Comparison of ENCODE assay signal across 9 cellular contexts in the genomic region with DNA sequence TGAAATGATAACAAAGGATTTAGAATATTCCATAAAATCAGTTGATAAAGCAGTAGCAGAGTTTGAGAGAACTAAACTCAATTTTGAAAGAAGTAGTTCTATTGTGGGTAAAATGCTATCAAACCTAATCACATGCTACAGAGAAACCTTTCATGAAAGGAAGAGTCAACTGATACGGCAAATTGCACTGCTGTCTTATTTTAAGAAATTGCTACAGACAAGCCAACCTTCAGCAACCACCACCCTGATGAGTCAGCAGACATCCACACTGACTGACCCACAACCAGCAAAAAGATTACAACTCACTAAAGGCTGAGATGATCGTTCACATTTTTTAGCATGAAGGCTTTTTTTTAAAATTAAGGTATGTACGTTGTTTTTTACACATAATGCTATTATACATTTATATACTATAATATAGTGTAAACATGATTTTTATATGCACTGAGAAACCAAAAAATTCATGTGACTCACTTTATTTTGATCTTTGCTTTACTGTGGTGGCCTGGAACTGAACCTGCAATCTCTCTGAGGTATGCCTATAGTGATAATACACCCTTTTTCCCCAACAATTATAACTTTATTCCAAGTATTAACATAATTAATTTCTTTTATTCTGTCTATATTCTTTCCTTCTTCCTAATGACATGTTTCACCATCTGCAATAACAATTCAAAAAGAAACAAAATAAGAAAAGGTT.
A peak's percentile ranks its signal among the peaks of the same experiment; 100 is the strongest.
DNase-seq lines count a peak whose midpoint lies in the region; ATAC-seq and TF ChIP-seq lines count a peak whose summit lies in the region.
"Had no signal": no experiment of that assay in that cellular context is flagged by ENCODE, and none has a peak within 500 bp of the region (broad histone marks: within the 10 kb centered on the region; RNA-seq: fewer than 3 reads in every experiment).

No MANE protein-coding gene starts in this region.

- WGBS in GM23248 (ENCODE audit: low coverage in 1 of 2, low lambda C conversion rate in 2 of 2, missing lambda C conversion rate in 2 of 2), 2 experiments, result 1 to 3% methylated on average over 3 of the region's 3 CpGs

- 0 out of 2 replicates have a peak overlapping the region, but pooled peaks have one; percentile 7 for H3K9ac ChIP-seq in GM23248

- H3K27me3 ChIP-seq in GM23248 (replicated peaks; ENCODE audit: insufficient read depth) (no peaks in the 10 kb centered on the region), RWPE2 (ENCODE audit: insufficient read depth, poor library complexity, severe bottlenecking) (no peaks in the 10 kb centered on the region)
- H3K27me3 ChIP-seq: upper lobe of left lung had no signal

- H3K9me3 ChIP-seq in GM23248 (ENCODE audit: low read depth) (no peaks in the 10 kb centered on the region), RWPE2 (ENCODE audit: severe bottlenecking) (no peaks in the 10 kb centered on the region)
- H3K9me3 ChIP-seq: upper lobe of left lung had no signal

- peaks cover 40% of the 10 kb centered on the region for H3K4me1 ChIP-seq in GM23248 (ENCODE audit: insufficient read depth)
- H3K4me1 ChIP-seq in RWPE2 (ENCODE audit: insufficient read depth, poor library complexity, severe bottlenecking), result peaks cover 8% of the 10 kb centered on the region

- H3K4me3 ChIP-seq in GM23248 (peak overlapping the region; percentile 12; the same call in 1 of the 2 replicates), RWPE2 (ENCODE audit: severe bottlenecking) (no peak overlapping the region), fibroblast of the aortic adventitia (ENCODE audit: low read depth, low read length) (no peak overlapping the region)
- H3K4me3 ChIP-seq: upper lobe of left lung had no signal

- H2AFZ ChIP-seq in GM23248, result no peak overlapping the region

- DNase-seq in AG08395 (ENCODE audit: low spot score), result peak; percentile 50
- peak; percentile 83 for DNase-seq in GM23248
- no peak for DNase-seq in RWPE2 (ENCODE audit: low spot score)
- peak; percentile 76 for DNase-seq in fibroblast of the aortic adventitia (ENCODE audit: low read depth)
- no peak for DNase-seq in NK-92 treated with Interleukin-12 subunit alpha and Interleukin-12 subunit beta, amount 100 ng/mL, for 24 hours (lab: John Stamatoyannopoulos, UW)
- DNase-seq in NCI-H1105 (lab: John Stamatoyannopoulos, UW), result no peak
- no peak for DNase-seq in activated naive CD4-positive, alpha-beta T cell treated with anti-CD3 and anti-CD28 coated beads, Interleukin-2, amount 50 U/mL, for 16 hours
- DNase-seq in COR-L47 (lab: John Stamatoyannopoulos, UW), result no peak

- TF ChIP-seq CTCF in RWPE2 (IDR thresholded peaks at IDR 0.05; ENCODE audit: poor library complexity, severe bottlenecking), result no peak
- TF ChIP-seq CTCF in fibroblast of the aortic adventitia (IDR thresholded peaks at IDR 0.05; ENCODE audit: insufficient read depth, low read length), result no peak

- peak; percentile 86 for ATAC-seq in RWPE2 (ENCODE audit: low read depth)

- H3K9me2 ChIP-seq in GM23248 (ENCODE audit: insufficient read depth), result no peaks in the 10 kb centered on the region

- no peaks in the 10 kb centered on the region for H4K20me1 ChIP-seq in GM23248 (ENCODE audit: insufficient read depth)

- in situ Hi-C loops in GM23248 (cut with MboI), result no loop called here

- H3K36me3 ChIP-seq in GM23248 (ENCODE audit: low read depth), result no peaks in the 10 kb centered on the region
- H3K36me3 ChIP-seq in RWPE2 (ENCODE audit: low read depth), result no peaks in the 10 kb centered on the region
- H3K36me3 ChIP-seq: upper lobe of left lung had no signal

- H3K27ac ChIP-seq in GM23248 (peak overlapping the region; percentile 42), RWPE2 (ENCODE audit: poor library complexity, severe bottlenecking) (no peak overlapping the region)
- H3K27ac ChIP-seq: upper lobe of left lung had no signal

- H3K4me2 ChIP-seq in GM23248 (ENCODE audit: unreplicated experiment), result peak overlapping the region; percentile 37

- H3F3A ChIP-seq in GM23248 (ENCODE audit: insufficient read depth), result peaks cover 27% of the 10 kb centered on the region

- peaks cover 4% of the 10 kb centered on the region; the same call in 1 of the 2 replicates for H3K79me2 ChIP-seq in GM23248 (ENCODE audit: insufficient read depth)

Comparison
In these comparisons a context has a peak if more than half of its experiments do, and no peak if none do; other contexts are left out.
1. DNase-seq: peak in AG08395 (single experiment), GM23248 (single experiment) and fibroblast of the aortic adventitia (single experiment); none in RWPE2 (single experiment), NK-92 treated with Interleukin-12 subunit alpha and Interleukin-12 subunit beta, amount 100 ng/mL, for 24 hours (single experiment), NCI-H1105 (single experiment), activated naive CD4-positive, alpha-beta T cell treated with anti-CD3 and anti-CD28 coated beads, Interleukin-2, amount 50 U/mL, for 16 hours (single experiment) and COR-L47 (single experiment).